ENCODE assay signal across 8 cellular contexts in genomic region chr11:130068986-130069683, GRCh38. TPM values are rescaled to one million over a fixed set of nuclear protein-coding genes. Genes with fewer than 3 reads are reported as not detected.
DNase-seq lines count a peak whose midpoint lies in the region; ATAC-seq and TF ChIP-seq lines count a peak whose summit lies in the region.

No MANE protein-coding gene starts in this region.

- no peaks in the 10 kb centered on the region for H3K36me3 ChIP-seq in BJ (ENCODE audit: control insufficient read depth, insufficient read depth, low read length)
- H3K36me3 ChIP-seq in mucosa of rectum (ENCODE audit: control insufficient read depth in 2 of 2, insufficient read depth in 2 of 2, low read length in 2 of 2) = no peaks in the 10 kb centered on the region
- no peaks in the 10 kb centered on the region for H3K36me3 ChIP-seq in testis (ENCODE audit: low read depth, missing control alignments)

- 2 to 4% methylated on average over 10 to 51 of the region's 56 CpGs for WGBS in testis, 2 donors

- peak; percentile 40 for ATAC-seq in GM19035 (IDR thresholded peaks at IDR 0.05; ENCODE audit: unreplicated experiment)
- peak; percentile 32 for ATAC-seq in HG03196 (IDR thresholded peaks at IDR 0.05; ENCODE audit: unreplicated experiment)

- H3K9ac ChIP-seq in mucosa of rectum (ENCODE audit: low read depth in 1 of 2, low read length in 2 of 2) = peak overlapping the region; percentile 80 to 88

- TF ChIP-seq CTCF in BJ (IDR thresholded peaks at IDR 0.05; ENCODE audit: insufficient read depth, low read depth, low read length) (0 out of 2 replicates have a peak, but pooled peaks have one; percentile 14), testis (IDR thresholded peaks at IDR 0.05) (peak in 2 of 3 experiments; percentile 31 to 35)

- H3K27ac ChIP-seq in epithelial cell of prostate = peak overlapping the region; percentile 89
- peak overlapping the region; percentile 96 to 97 for H3K27ac ChIP-seq in mucosa of rectum (ENCODE audit: low read depth in 2 of 2, low read length in 2 of 2)
- H3K27ac ChIP-seq in testis = peak overlapping the region; percentile 90 to 93

- H3K4me1 ChIP-seq in mucosa of rectum (ENCODE audit: control insufficient read depth in 2 of 2, insufficient read depth in 2 of 2, low read length in 2 of 2) (peaks cover 17 to 29% of the 10 kb centered on the region in 2 donors), testis (peaks cover 8% of the 10 kb centered on the region)

- H3K4me3 ChIP-seq in BJ (ENCODE audit: low read depth, low read length) = peak overlapping the region; percentile 58
- H3K4me3 ChIP-seq in mucosa of rectum (ENCODE audit: low read length in 2 of 2) = peak overlapping the region; percentile 82 to 85
- H3K4me3 ChIP-seq in testis = peak overlapping the region; percentile 84 to 89

- POLR2A ChIA-PET in BJ (lab: Charles Lee) = interaction anchor here (0.6 to 1.0 kb wide), 2 partner anchors 33 to 66 kb away, joined by 4 read pairs; partner anchors contain the start of gene PRDM10

- no peak for TF ChIP-seq POLR2A in testis (IDR thresholded peaks at IDR 0.05)

- H3K9me3 ChIP-seq in mucosa of rectum (ENCODE audit: control insufficient read depth in 2 of 2, low read length in 2 of 2) = no peaks in the 10 kb centered on the region
- H3K9me3 ChIP-seq in testis = no peaks in the 10 kb centered on the region

- DNase-seq in BJ (ENCODE audit: low read depth) = peak; percentile 71
- peak; percentile 22 for DNase-seq in NCI-H524 treated with DMSO at 0.1 percent for 48 hours (lab: John Stamatoyannopoulos, UW)
- peak; percentile 89 for DNase-seq in activated CD8-positive, alpha-beta memory T cell treated with anti-CD3 and anti-CD28 coated beads for 24 hours
- no peak for DNase-seq in epithelial cell of prostate (ENCODE audit: low read depth, low spot score)
- peak; percentile 60 for DNase-seq in testis

- CTCF ChIA-PET in BJ (lab: Yijun Ruan, JAX) = interaction anchor here (1.0 kb wide), 1 partner anchor 48 kb away, joined by 3 read pairs; no protein-coding TSS in a partner anchor

- intact Hi-C loops in testis (cut with DNase I; ENCODE audit: low total_unique reads) = no loop called here

- H3K27me3 ChIP-seq in BJ (ENCODE audit: control insufficient read depth, insufficient read depth, low read length) = no peaks in the 10 kb centered on the region
- no peaks in the 10 kb centered on the region for H3K27me3 ChIP-seq in mucosa of rectum (ENCODE audit: control insufficient read depth in 2 of 2, insufficient read depth in 2 of 2, low read length in 2 of 2)
- H3K27me3 ChIP-seq in testis = no peaks in the 10 kb centered on the region

RNA-seq across cellular contexts. Expression of gene APLP2, which starts 0.6 kb away (rescaled TPM):
- polyA plus RNA-seq in BJ (2011; rRNA removed) (382 and 465 TPM in 2 replicates), testis (ENCODE audit: insufficient read depth, low read depth, low replicate concordance) (159 TPM)
- polyA minus RNA-seq in BJ (2011; rRNA and poly(A)+ RNA removed) = 62.7 and 74.8 TPM in 2 replicates
- 100 to 1,000 TPM; 105 to 130 TPM for total RNA-seq in testis
